In genomic region chr3:173743111-173743510, GRCh38 we compare ENCODE assay signal across 18 cellular contexts.
A peak's percentile ranks its signal among the peaks of the same experiment; 100 is the strongest.
DNase-seq lines count a peak whose midpoint lies in the region; ATAC-seq and TF ChIP-seq lines count a peak whose summit lies in the region.
"Had no signal": no experiment of that assay in that cellular context is flagged by ENCODE, and none has a peak within 500 bp of the region (broad histone marks: within the 10 kb centered on the region; RNA-seq: fewer than 3 reads in every experiment).

No MANE protein-coding gene starts in this region.

- H3K27me3 ChIP-seq in PC-9 (ENCODE audit: insufficient read depth, low read depth) = no peaks in the 10 kb centered on the region
- H3K27me3 ChIP-seq in endocrine pancreas (ENCODE audit: control insufficient read depth, insufficient read depth, low read length) = no peaks in the 10 kb centered on the region
- H3K27me3 ChIP-seq in CD4-positive, alpha-beta T cell (ENCODE audit: control insufficient read depth, insufficient read depth, low read length) = no peaks in the 10 kb centered on the region
- H3K27me3 ChIP-seq in psoas muscle (ENCODE audit: insufficient read depth in 3 of 3, low read length in 2 of 3) = no peaks in the 10 kb centered on the region
- H3K27me3 ChIP-seq: right lobe of liver had no signal

- H3F3A ChIP-seq in PC-9 (ENCODE audit: insufficient read depth, low read depth) = no peaks in the 10 kb centered on the region

- intact Hi-C loops in PC-9 (cut with micrococcal nuclease; ENCODE audit: unreplicated experiment) = no loop called here
- intact Hi-C loops in sciatic nerve (cut with DNase I) = no loop called here
- intact Hi-C loops in CD4-positive, alpha-beta T cell (cut with DNase I, micrococcal nuclease) = no loop called here
- intact Hi-C loops in psoas muscle (cut with DNase I) = no loop called here

- BruUV-seq in PC-9 (replicated peaks; lab: Mats Ljungman, UMichigan) = no TSS peak

- no peak overlapping the region for H3K27ac ChIP-seq in PC-9
- H3K27ac ChIP-seq in CD4-positive, alpha-beta T cell (ENCODE audit: low read depth, low read length) = no peak overlapping the region
- H3K27ac ChIP-seq in psoas muscle = no peak overlapping the region
- H3K27ac ChIP-seq: right lobe of liver, WERI-Rb-1 had no signal

- WGBS in psoas muscle, 3 donors = 64 to 73% (median 66%) methylated on average over 3 of the region's 3 CpGs

- H2AFZ ChIP-seq in PC-9 = peak overlapping the region; percentile 37; the same call in 1 of the 2 replicates

- H3K79me2 ChIP-seq in PC-9 (ENCODE audit: low read depth) = no peaks in the 10 kb centered on the region

- H3K4me1 ChIP-seq in PC-9 (replicated peaks; ENCODE audit: insufficient read depth) (no peaks in the 10 kb centered on the region), endocrine pancreas (ENCODE audit: control insufficient read depth, insufficient read depth, low read length) (peaks cover 4% of the 10 kb centered on the region), psoas muscle (no peaks in the 10 kb centered on the region)
- H3K4me1 ChIP-seq: Caco-2, right lobe of liver had no signal

- H3K9me3 ChIP-seq in PC-9 (ENCODE audit: insufficient read depth, low read depth) = no peaks in the 10 kb centered on the region
- no peaks in the 10 kb centered on the region for H3K9me3 ChIP-seq in endocrine pancreas (ENCODE audit: control insufficient read depth, low read length)
- H3K9me3 ChIP-seq in CD4-positive, alpha-beta T cell (ENCODE audit: control insufficient read depth, low read length) = no peaks in the 10 kb centered on the region
- H3K9me3 ChIP-seq in psoas muscle = no peaks in the 10 kb centered on the region
- H3K9me3 ChIP-seq: Caco-2, right lobe of liver had no signal

- peak overlapping the region; percentile 86 for H3K4me3 Mint-ChIP-seq in HFFc6
- no peak overlapping the region for H3K4me3 Mint-ChIP-seq in CD4-positive, alpha-beta T cell
- H3K4me3 Mint-ChIP-seq: activated CD4-positive, alpha-beta memory T cell treated with anti-CD3 and anti-CD28 coated beads, Interleukin-2, amount 10 ng/mL, durations not matched to agents 7 days and 5 days; activated T-cell treated with anti-CD3 and anti-CD28 coated beads, Interleukin-2, amount 50 U/mL, for 24 hours; effector memory CD8-positive, alpha-beta T cell had no signal

- DNase-seq in HFFc6 (peak; percentile 29), PC-9 (no peak), sciatic nerve (ENCODE audit: low spot score) (no peak), psoas muscle (no peak), HuH-7.5 (ENCODE audit: low spot score) (no peak)
- DNase-seq in CD4-positive, alpha-beta T cell = no peak
- no peak for DNase-seq in stimulated activated naive CD8-positive, alpha-beta T cell treated with anti-CD3 and anti-CD28 coated beads, Interleukin-15, Interleukin-2, amounts not matched to agents 100 U/mL and 50 U/mL, for 24 hours
- DNase-seq: activated CD4-positive, alpha-beta memory T cell treated with anti-CD3 and anti-CD28 coated beads, Interleukin-2, amount 10 ng/mL, durations not matched to agents 7 days and 5 days; activated T-cell treated with anti-CD3 and anti-CD28 coated beads, Interleukin-2, amount 50 U/mL, for 24 hours; Caco-2; effector memory CD8-positive, alpha-beta T cell; GF-D8; NCI-H1048; NK-92 treated with Interleukin-12 subunit alpha and Interleukin-12 subunit beta, amount 100 ng/mL, for 24 hours; right lobe of liver; WERI-Rb-1 had no signal

- peak overlapping the region; percentile 48 for H3K4me2 ChIP-seq in PC-9

- no peaks in the 10 kb centered on the region; the same call in 1 of the 2 replicates for H3K9me2 ChIP-seq in PC-9 (ENCODE audit: insufficient read depth)

- ATAC-seq in sciatic nerve = peak; percentile 27
- no peak for ATAC-seq in CD4-positive, alpha-beta T cell (ENCODE audit: poor library complexity)
- ATAC-seq in psoas muscle = no peak
- ATAC-seq in stimulated activated naive CD8-positive, alpha-beta T cell treated with anti-CD3 and anti-CD28 coated beads, Interleukin-15, Interleukin-2, amounts not matched to agents 100 U/mL and 50 U/mL, for 24 hours = no peak
- ATAC-seq: activated naive CD4-positive, alpha-beta T cell treated with anti-CD3 and anti-CD28 coated beads, Interleukin-2, amount 50 U/mL, for 72 hours; effector memory CD8-positive, alpha-beta T cell; right lobe of liver had no signal

- POLR2A ChIA-PET in PC-9 (lab: Charles Lee; ENCODE audit: unreplicated experiment) = no interaction called here
- POLR2A ChIA-PET in CD4-positive, alpha-beta T cell (lab: Charles Lee) = no interaction called here

- peaks cover 3% of the 10 kb centered on the region for H3K27me3 Mint-ChIP-seq in HFFc6 (ENCODE audit: insufficient read depth)
- H3K27me3 Mint-ChIP-seq in CD4-positive, alpha-beta T cell = no peaks in the 10 kb centered on the region
- H3K27me3 Mint-ChIP-seq: activated CD4-positive, alpha-beta memory T cell treated with anti-CD3 and anti-CD28 coated beads, Interleukin-2, amount 10 ng/mL, durations not matched to agents 7 days and 5 days; activated T-cell treated with anti-CD3 and anti-CD28 coated beads, Interleukin-2, amount 50 U/mL, for 24 hours; effector memory CD8-positive, alpha-beta T cell had no signal

- H3K4me1 Mint-ChIP-seq in HFFc6 (ENCODE audit: low read depth) = peaks cover 96% of the 10 kb centered on the region
- H3K4me1 Mint-ChIP-seq in CD4-positive, alpha-beta T cell (ENCODE audit: low read depth) = no peaks in the 10 kb centered on the region
- H3K4me1 Mint-ChIP-seq: activated CD4-positive, alpha-beta memory T cell treated with anti-CD3 and anti-CD28 coated beads, Interleukin-2, amount 10 ng/mL, durations not matched to agents 7 days and 5 days had no signal

- TF ChIP-seq CTCF in HFFc6 (IDR thresholded peaks at IDR 0.05) = no peak
- TF ChIP-seq CTCF in PC-9 (conservative IDR thresholded peaks at IDR 0.05) = no peak
- no peak for TF ChIP-seq CTCF in CD4-positive, alpha-beta T cell (IDR thresholded peaks at IDR 0.05)
- no peak for TF ChIP-seq CTCF in psoas muscle (IDR thresholded peaks at IDR 0.05)

- no peak overlapping the region for H3K9ac ChIP-seq in endocrine pancreas (ENCODE audit: control insufficient read depth, insufficient read depth, low read length)

- peaks cover 22% of the 10 kb centered on the region for H3K36me3 Mint-ChIP-seq in HFFc6 (ENCODE audit: low read depth)
- no peaks in the 10 kb centered on the region for H3K36me3 Mint-ChIP-seq in CD4-positive, alpha-beta T cell (ENCODE audit: low read depth)
- H3K36me3 Mint-ChIP-seq: activated naive CD4-positive, alpha-beta T cell treated with anti-CD3 and anti-CD28 coated beads, Interleukin-2, amount 50 U/mL, for 72 hours had no signal

- H3K36me3 ChIP-seq in PC-9 (ENCODE audit: low read depth) = no peaks in the 10 kb centered on the region
- no peaks in the 10 kb centered on the region for H3K36me3 ChIP-seq in endocrine pancreas (ENCODE audit: control insufficient read depth, insufficient read depth, low read length)
- H3K36me3 ChIP-seq in psoas muscle (ENCODE audit: insufficient read depth in 1 of 2, low read depth in 1 of 2) = no peaks in the 10 kb centered on the region
- H3K36me3 ChIP-seq: right lobe of liver, WERI-Rb-1 had no signal

- peak overlapping the region; percentile 94 for H3K27ac Mint-ChIP-seq in HFFc6
- no peak overlapping the region for H3K27ac Mint-ChIP-seq in CD4-positive, alpha-beta T cell
- H3K27ac Mint-ChIP-seq: activated CD4-positive, alpha-beta memory T cell treated with anti-CD3 and anti-CD28 coated beads, Interleukin-2, amount 10 ng/mL, durations not matched to agents 7 days and 5 days; activated naive CD4-positive, alpha-beta T cell treated with anti-CD3 and anti-CD28 coated beads, Interleukin-2, amount 50 U/mL, for 72 hours; activated T-cell treated with anti-CD3 and anti-CD28 coated beads, Interleukin-2, amount 50 U/mL, for 24 hours; effector memory CD8-positive, alpha-beta T cell had no signal

- CTCF ChIA-PET in PC-9 (lab: Charles Lee) = no interaction called here
- CTCF ChIA-PET in CD4-positive, alpha-beta T cell (lab: Charles Lee) = no interaction called here

- peaks cover 4% of the 10 kb centered on the region; the same call in 1 of the 2 replicates for H3K9me3 Mint-ChIP-seq in HFFc6
- peaks cover 5% of the 10 kb centered on the region for H3K9me3 Mint-ChIP-seq in CD4-positive, alpha-beta T cell
- H3K9me3 Mint-ChIP-seq: activated T-cell treated with anti-CD3 and anti-CD28 coated beads, Interleukin-2, amount 50 U/mL, for 24 hours had no signal

- no peaks in the 10 kb centered on the region for H4K20me1 ChIP-seq in PC-9 (ENCODE audit: insufficient read depth)

- H3K4me3 ChIP-seq in PC-9 (peak overlapping the region; percentile 8; the same call in 1 of the 2 replicates), endocrine pancreas (ENCODE audit: control insufficient read depth, insufficient read depth, low read length) (peak overlapping the region; percentile 52), psoas muscle (no peak overlapping the region)
- H3K4me3 ChIP-seq: right lobe of liver had no signal
